ENCODE assay signal across 24 cellular contexts in genomic region chr15:83352124-83352523, GRCh38.
A peak's percentile ranks its signal among the peaks of the same experiment; 100 is the strongest.
DNase-seq lines count a peak whose midpoint lies in the region; ATAC-seq, FAIRE-seq and TF ChIP-seq lines count a peak whose summit lies in the region.
"Had no signal": no experiment of that assay in that cellular context is flagged by ENCODE, and none has a peak within 500 bp of the region (broad histone marks: within the 10 kb centered on the region; RNA-seq: fewer than 3 reads in every experiment).

No MANE protein-coding gene starts in this region.

- H3K4me1 ChIP-seq in adipocyte (ENCODE audit: control insufficient read depth, insufficient read depth, low read length) (no peaks in the 10 kb centered on the region), neural progenitor cell (no peaks in the 10 kb centered on the region), A673 (ENCODE audit: insufficient read depth, low read length, poor library complexity, severe bottlenecking) (no peaks in the 10 kb centered on the region)
- H3K4me1 ChIP-seq: HAP-1, Peyer's patch, SJSA1 had no signal

- TF ChIP-seq CTCF in Calu3 (IDR thresholded peaks at IDR 0.05; ENCODE audit: unreplicated experiment) (no peak), fibroblast of the aortic adventitia (IDR thresholded peaks at IDR 0.05; ENCODE audit: insufficient read depth, low read length) (no peak), neural progenitor cell (IDR thresholded peaks at IDR 0.05) (no peak), A673 (conservative IDR thresholded peaks at IDR 0.05; ENCODE audit: low read depth, low read length) (no peak), RWPE1 (conservative IDR thresholded peaks at IDR 0.05; ENCODE audit: low read depth) (no peak)

- BruUV-seq in Calu3 (replicated peaks; lab: Mats Ljungman, UMichigan) = no TSS peak
- BruUV-seq in A673 (replicated peaks; lab: Mats Ljungman, UMichigan) = no TSS peak

- no peak for FAIRE-seq in urothelium cell line (lab: Jason Lieb, UNC)

- H3K9me3 Mint-ChIP-seq in Calu3 (ENCODE audit: low read depth, unreplicated experiment) (no peaks in the 10 kb centered on the region), neural progenitor cell (no peaks in the 10 kb centered on the region)

- CTCF ChIA-PET in Calu3 (lab: Charles Lee) (no interaction called here), A673 (lab: Charles Lee) (no interaction called here), RWPE1 (lab: Yijun Ruan, JAX) (no interaction called here)

- intact Hi-C loops in Calu3 (cut with micrococcal nuclease; ENCODE audit: unreplicated experiment) (no loop called here), A673 (cut with micrococcal nuclease; ENCODE audit: unreplicated experiment) (no loop called here)

- no peaks in the 10 kb centered on the region for H3F3A ChIP-seq in neural progenitor cell (ENCODE audit: low read depth)

- no peaks in the 10 kb centered on the region for H3K9me3 ChIP-seq in adipocyte (ENCODE audit: control insufficient read depth, low read length)
- H3K9me3 ChIP-seq in neural progenitor cell (ENCODE audit: low read depth) = no peaks in the 10 kb centered on the region
- H3K9me3 ChIP-seq in A673 (ENCODE audit: low read depth, low read length, poor library complexity, severe bottlenecking) = no peaks in the 10 kb centered on the region
- H3K9me3 ChIP-seq: Peyer's patch, SJSA1 had no signal

- no peak for ATAC-seq in HG03354 (IDR thresholded peaks at IDR 0.05; ENCODE audit: poor library complexity, severe bottlenecking, unreplicated experiment)

- DNase-seq in Calu3 (no peak), adipocyte (ENCODE audit: low read depth) (peak; percentile 19), fibroblast of the aortic adventitia (ENCODE audit: low read depth) (peak; percentile 2), neural progenitor cell (ENCODE audit: low spot score) (no peak), A673 (ENCODE audit: low spot score) (no peak), urothelium cell line (ENCODE audit: low spot score) (no peak), RWPE1 (ENCODE audit: low spot score) (no peak)
- DNase-seq: ACHN, AML-193, DMS79, KBM-7, MM.1S, NCI-H1048, NCI-H1417 treated with DMSO at 0.1 percent for 48 hours, NCI-H187 treated with DMSO at 0.1 percent for 48 hours, NCI-H2107, NCI-H510A treated with DMSO at 0.1 percent for 48 hours, NCI-H748 treated with DMSO at 0.1 percent for 48 hours, Peyer's patch had no signal

- H2AFZ ChIP-seq in neural progenitor cell (replicated peaks) = peak overlapping the region; percentile 14

- H3K79me2 ChIP-seq in neural progenitor cell (ENCODE audit: low read depth) = no peaks in the 10 kb centered on the region

- H4K20me1 ChIP-seq in neural progenitor cell (ENCODE audit: low read depth) = no peaks in the 10 kb centered on the region

- H3K27me3 ChIP-seq in adipocyte (replicated peaks; ENCODE audit: control insufficient read depth, insufficient read depth, low read length) (peaks cover 15% of the 10 kb centered on the region), neural progenitor cell (no peaks in the 10 kb centered on the region), A673 (replicated peaks; ENCODE audit: insufficient read depth, low read depth, low read length, poor library complexity) (peaks cover 14% of the 10 kb centered on the region)
- H3K27me3 ChIP-seq: Peyer's patch, SJSA1 had no signal

- H3K36me3 ChIP-seq in adipocyte (ENCODE audit: control insufficient read depth, insufficient read depth, low read length, severe bottlenecking) (no peaks in the 10 kb centered on the region), neural progenitor cell (no peaks in the 10 kb centered on the region), A673 (ENCODE audit: insufficient read depth, low read length, poor library complexity, severe bottlenecking) (no peaks in the 10 kb centered on the region)
- H3K36me3 ChIP-seq: HAP-1, Peyer's patch, SJSA1 had no signal

- H3K27ac Mint-ChIP-seq in Calu3 (ENCODE audit: unreplicated experiment) (peak overlapping the region; percentile 47), neural progenitor cell (no peak overlapping the region)
- H3K27ac Mint-ChIP-seq: CD14-positive monocyte had no signal

- no peak overlapping the region for H3K27ac ChIP-seq in neural progenitor cell
- H3K27ac ChIP-seq in A673 (ENCODE audit: low read depth, low read length, poor library complexity, severe bottlenecking) = no peak overlapping the region
- H3K27ac ChIP-seq in RWPE1 = no peak overlapping the region
- H3K27ac ChIP-seq: HL-60, Peyer's patch, SJSA1 had no signal

- peaks cover 9% of the 10 kb centered on the region for H3K4me1 Mint-ChIP-seq in Calu3 (ENCODE audit: low read depth, unreplicated experiment)
- no peaks in the 10 kb centered on the region for H3K4me1 Mint-ChIP-seq in neural progenitor cell
- H3K4me1 Mint-ChIP-seq: CD14-positive monocyte had no signal

- H3K36me3 Mint-ChIP-seq in Calu3 (ENCODE audit: insufficient read depth, unreplicated experiment) = no peaks in the 10 kb centered on the region
- no peaks in the 10 kb centered on the region for H3K36me3 Mint-ChIP-seq in neural progenitor cell
- H3K36me3 Mint-ChIP-seq: CD14-positive monocyte had no signal

- POLR2A ChIA-PET in A673 (lab: Charles Lee; ENCODE audit: low non-redundant PET) (no interaction called here), RWPE1 (lab: Yijun Ruan, JAX; ENCODE audit: low non-redundant PET) (no interaction called here)

- H3K4me3 Mint-ChIP-seq in Calu3 (ENCODE audit: low read depth, unreplicated experiment) (no peak overlapping the region), neural progenitor cell (no peak overlapping the region)
- H3K4me3 Mint-ChIP-seq: CD14-positive monocyte had no signal

- H3K27me3 Mint-ChIP-seq in Calu3 (ENCODE audit: unreplicated experiment) (peaks cover 60% of the 10 kb centered on the region), neural progenitor cell (ENCODE audit: insufficient read depth, low read depth) (peaks cover 5% of the 10 kb centered on the region)

- H3K9ac ChIP-seq in adipocyte (ENCODE audit: low read length) (no peak overlapping the region), neural progenitor cell (no peak overlapping the region)

- no peak overlapping the region for H3K4me2 ChIP-seq in neural progenitor cell

- no peak overlapping the region for H3K4me3 ChIP-seq in adipocyte (ENCODE audit: low read length)
- no peak overlapping the region for H3K4me3 ChIP-seq in fibroblast of the aortic adventitia (ENCODE audit: low read depth, low read length)
- no peak overlapping the region for H3K4me3 ChIP-seq in neural progenitor cell
- H3K4me3 ChIP-seq in A673 (ENCODE audit: low read depth, low read length, poor library complexity, severe bottlenecking) = no peak overlapping the region
- H3K4me3 ChIP-seq: HAP-1, Peyer's patch, SJSA1 had no signal

Comparison
In these comparisons a context has a peak if more than half of its experiments do, and no peak if none do; other contexts are left out.
1. DNase-seq: peak in adipocyte (single experiment) and fibroblast of the aortic adventitia (single experiment); none in Calu3 (single experiment), neural progenitor cell (single experiment), A673 (single experiment), urothelium cell line (single experiment) and RWPE1 (single experiment).